ENCODE assay signal across 8 cellular contexts in the genomic region with DNA sequence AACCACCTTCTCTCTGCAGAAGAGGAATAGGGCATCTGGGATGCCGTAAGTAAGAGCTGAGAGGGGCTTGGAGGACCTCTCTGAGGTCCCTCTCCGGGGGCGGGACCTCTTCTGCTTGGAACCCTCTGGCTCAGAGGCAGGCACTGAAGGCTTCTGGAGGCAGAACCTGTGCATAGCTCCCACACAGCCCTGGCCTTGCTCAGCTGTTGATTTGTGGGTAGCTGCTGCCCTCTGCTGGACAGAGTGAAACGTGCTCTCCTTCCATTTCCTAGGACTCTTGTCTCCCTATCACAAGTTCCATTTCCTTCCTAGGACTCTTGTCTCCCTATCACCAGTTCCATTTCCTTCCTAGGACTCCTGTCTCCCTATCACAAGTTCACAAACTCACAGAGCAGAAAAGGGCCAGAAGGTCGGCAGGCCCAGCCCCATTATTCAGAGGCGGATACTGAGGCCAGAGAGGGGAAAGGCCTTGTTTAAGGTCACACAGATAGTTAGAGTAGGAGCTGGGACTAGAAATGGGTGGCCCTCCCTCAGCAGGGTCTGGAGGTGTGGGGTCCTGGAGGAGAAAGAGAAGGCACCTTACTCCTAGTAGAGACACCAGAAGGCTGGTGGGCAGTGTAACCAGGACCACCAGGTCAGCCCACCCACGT. TPM values are rescaled to one million over a fixed set of nuclear protein-coding genes. Genes with fewer than 3 reads are reported as not detected.
DNase-seq lines count a peak whose midpoint lies in the region; ATAC-seq and TF ChIP-seq lines count a peak whose summit lies in the region.

No MANE protein-coding gene starts in this region.

- H3K36me3 ChIP-seq in adipocyte (ENCODE audit: control insufficient read depth, insufficient read depth, low read length, severe bottlenecking) (peaks cover 30% of the 10 kb centered on the region), heart right ventricle (peaks cover 0 to 90% (median 5%) of the 10 kb centered on the region in 9 donors)

- DNase-seq in NCI-H1417 treated with DMSO at 0.1 percent for 48 hours (lab: John Stamatoyannopoulos, UW), result peak; percentile 39
- DNase-seq in T follicular helper cell (ENCODE audit: low read depth), result peak; percentile 68
- DNase-seq in adipocyte (ENCODE audit: low read depth), result peak; percentile 90
- peak; percentile 72 to 81 for DNase-seq in heart right ventricle
- DNase-seq in renal cortical epithelial cell (ENCODE audit: low read depth), result peak; percentile 79

- H3K4me3 ChIP-seq in GM12875 (ENCODE audit: low read depth, low read length) (no peak overlapping the region), adipocyte (ENCODE audit: low read length) (no peak overlapping the region), heart right ventricle (no peak overlapping the region)

- WGBS in heart right ventricle, 2 donors, result 37 to 48% methylated on average over 7 of the region's 7 CpGs

- peak; percentile 80 for TF ChIP-seq CTCF in GM12875 (IDR thresholded peaks at IDR 0.05; ENCODE audit: borderline replicate concordance, insufficient read depth, low read depth, low read length)
- TF ChIP-seq CTCF in heart right ventricle (IDR thresholded peaks at IDR 0.05), result peak; percentile 69 to 89 (median 86)

- intact Hi-C loops in heart right ventricle (cut with DNase I), result loop anchor here (1.0 to 10.0 kb wide), 16 partner anchors 15 to 607 kb away; a partner anchor contains a TSS

- H3K4me1 ChIP-seq in adipocyte (ENCODE audit: control insufficient read depth, insufficient read depth, low read length), result peaks cover 39% of the 10 kb centered on the region
- peaks cover 0 to 21% (median 0%) of the 10 kb centered on the region in 9 donors for H3K4me1 ChIP-seq in heart right ventricle

- ATAC-seq in HG02763 (IDR thresholded peaks at IDR 0.05; ENCODE audit: unreplicated experiment) (peak; percentile 82), heart right ventricle (peak; percentile 88 to 94 (median 93)), HG02970 (IDR thresholded peaks at IDR 0.05; ENCODE audit: low FRiP score, unreplicated experiment) (no peak)

- H3K9me3 ChIP-seq in adipocyte (ENCODE audit: control insufficient read depth, low read length) (no peaks in the 10 kb centered on the region), heart right ventricle (no peaks in the 10 kb centered on the region)

- no peaks in the 10 kb centered on the region for H3K27me3 ChIP-seq in adipocyte (replicated peaks; ENCODE audit: control insufficient read depth, insufficient read depth, low read length)
- no peaks in the 10 kb centered on the region for H3K27me3 ChIP-seq in heart right ventricle

- no peak overlapping the region for H3K27ac ChIP-seq in heart right ventricle

- H3K9ac ChIP-seq in adipocyte (ENCODE audit: low read length), result peak overlapping the region; percentile 13

RNA-seq across cellular contexts. Expression of a gene that starts 30.3 kb away (rescaled TPM):
- total RNA-seq in heart right ventricle (10 to 100 TPM; 36.5 to 52.2 (median 40.8) TPM), renal cortical epithelial cell (213 and 292 TPM in 2 replicates)
- 10 to 100 TPM; 52.3 to 95.6 TPM for polyA plus RNA-seq in heart right ventricle

RNA-seq across cellular contexts. Expression of a gene that starts 59.7 kb away (rescaled TPM):
- total RNA-seq in heart right ventricle (10 to 100 TPM; 13.8 to 29.3 (median 18.3) TPM), renal cortical epithelial cell (18.0 and 40.6 TPM in 2 replicates)
- polyA plus RNA-seq in heart right ventricle, result 10 to 100 TPM; 31.7 to 54.2 TPM

Comparison
In these comparisons a context has a peak if more than half of its experiments do, and no peak if none do; other contexts are left out.
1. DNase-seq: peak in every context shown above with its lines; median percentile 90 in adipocyte; 79 in renal cortical epithelial cell; 76 in heart right ventricle; 68 in T follicular helper cell; 39 in NCI-H1417 treated with DMSO at 0.1 percent for 48 hours.